Comparison of ENCODE assay signal across 14 cellular contexts in genomic region chr13:52399708-52400107, GRCh38. TPM values are rescaled to one million over a fixed set of nuclear protein-coding genes. Genes with fewer than 3 reads are reported as not detected.
A peak's percentile ranks its signal among the peaks of the same experiment; 100 is the strongest.
DNase-seq lines count a peak whose midpoint lies in the region; ATAC-seq, FAIRE-seq and TF ChIP-seq lines count a peak whose summit lies in the region.
"Had no signal": no experiment of that assay in that cellular context is flagged by ENCODE, and none has a peak within 500 bp of the region (broad histone marks: within the 10 kb centered on the region; RNA-seq: fewer than 3 reads in every experiment).

No MANE protein-coding gene starts in this region.

- H3K4me2 ChIP-seq in OCI-LY7 (ENCODE audit: low read length) (no peak overlapping the region), endothelial cell of umbilical vein (ENCODE audit: insufficient read depth, low read length) (no peak overlapping the region), mesendoderm (ENCODE audit: low read length) (no peak overlapping the region)

- no peaks in the 10 kb centered on the region for H3K79me1 ChIP-seq in mesendoderm (ENCODE audit: low read length)

- CTCF ChIA-PET in OCI-LY7 (lab: Charles Lee; ENCODE audit: unreplicated experiment), result no interaction called here
- CTCF ChIA-PET in endothelial cell of umbilical vein (lab: Charles Lee), result interaction anchor here (1.0 to 4.8 kb wide), 3 partner anchors 17 to 49 kb away, joined by 3 to 50 read pairs (median 5); partner anchors contain the start of gene VPS36

- no peak overlapping the region for H2BK120ac ChIP-seq in mesendoderm (ENCODE audit: low read depth, low read length)

- H3K18ac ChIP-seq in mesendoderm (ENCODE audit: low read length), result no peak overlapping the region

- no peak for FAIRE-seq in endothelial cell of umbilical vein (lab: Jason Lieb, UNC)
- FAIRE-seq: small intestine had no signal

- no peak for TF ChIP-seq POLR2A in endothelial cell of umbilical vein (IDR thresholded peaks at IDR 0.05; ENCODE audit: low read depth, low read length)

- ATAC-seq in HG03378 (IDR thresholded peaks at IDR 0.05; ENCODE audit: unreplicated experiment) (no peak), HG02981 (IDR thresholded peaks at IDR 0.05; ENCODE audit: unreplicated experiment) (no peak)

- H4K20me1 ChIP-seq in OCI-LY7 (ENCODE audit: insufficient read depth, low read length) (no peaks in the 10 kb centered on the region), endothelial cell of umbilical vein (replicated peaks; ENCODE audit: control insufficient read depth, extremely low read depth, insufficient read depth, low read length) (no peaks in the 10 kb centered on the region)

- H3K4me3 ChIP-seq in OCI-LY7 (ENCODE audit: low read depth, low read length, poor library complexity, severe bottlenecking) (no peak overlapping the region), endothelial cell of umbilical vein (replicated peaks in 1 of 3; ENCODE audit: insufficient read depth in 1 of 3, low read depth in 1 of 3, low read length in 3 of 3) (no peak overlapping the region), mesendoderm (ENCODE audit: low read length) (no peak overlapping the region)
- H3K4me3 ChIP-seq: dorsolateral prefrontal cortex had no signal

- H3K36me3 ChIP-seq in OCI-LY7 (ENCODE audit: insufficient read depth, low read length) (no peaks in the 10 kb centered on the region), endothelial cell of umbilical vein (ENCODE audit: control insufficient read depth in 2 of 2, extremely low read depth in 1 of 2, insufficient read depth in 2 of 2, low read length in 2 of 2) (peaks cover 8 to 13% of the 10 kb centered on the region in 2 experiments), mesendoderm (ENCODE audit: control insufficient read depth, insufficient read depth, low read length) (no peaks in the 10 kb centered on the region)
- H3K36me3 ChIP-seq: neutrophil had no signal

- intact Hi-C loops in OCI-LY7 (cut with micrococcal nuclease; ENCODE audit: unreplicated experiment) (no loop called here), endothelial cell of umbilical vein (cut with micrococcal nuclease) (loop anchor here (1.0 kb wide), 1 partner anchor 51 kb away; the partner anchor contains the start of gene VPS36)

- H3K9me3 ChIP-seq in OCI-LY7 (ENCODE audit: low read length) (no peaks in the 10 kb centered on the region), endothelial cell of umbilical vein (replicated peaks; ENCODE audit: control insufficient read depth, insufficient read depth, low read length) (no peaks in the 10 kb centered on the region)
- H3K9me3 ChIP-seq: neutrophil had no signal

- no peak overlapping the region for H2AK5ac ChIP-seq in mesendoderm (ENCODE audit: low read length)

- WGBS in mesendoderm (ENCODE audit: extremely low coverage, insufficient coverage, low lambda C conversion rate), result no CpG with 5 or more reads among the region's 1 CpG

- DNase-seq in ELR (ENCODE audit: low read depth) (peak; percentile 30), OCI-LY7 (ENCODE audit: low spot score) (no peak), endothelial cell of umbilical vein (ENCODE audit: low read depth, low spot score) (peak; percentile 69), mesendoderm (peak; percentile 13)
- no peak for DNase-seq in stimulated activated CD4-positive, alpha-beta T cell treated with anti-CD3 and anti-CD28 coated beads, Interleukin-15, amount 100 ng/mL, for 24 hours
- DNase-seq: activated T-cell treated with anti-CD3 and anti-CD28 coated beads, Interleukin-2, amount 50 U/mL, for 1 hour; COR-L47; dorsolateral prefrontal cortex; glutamatergic neuron; NCI-H2081; small intestine had no signal

- no peaks in the 10 kb centered on the region for H3K9me2 ChIP-seq in OCI-LY7 (ENCODE audit: insufficient read depth, low read length)

- H3K27me3 ChIP-seq in endothelial cell of umbilical vein (ENCODE audit: control insufficient read depth in 2 of 2, insufficient read depth in 2 of 2, low read length in 2 of 2), result no peaks in the 10 kb centered on the region
- no peaks in the 10 kb centered on the region for H3K27me3 ChIP-seq in mesendoderm (ENCODE audit: insufficient read depth, low read length, poor library complexity)

- dilution Hi-C loops in endothelial cell of umbilical vein (cut with MboI; ENCODE audit: extremely low pct_ligation_motif_present, low sequenced_read_pairs), result no loop called here

- no peak overlapping the region for H3K9ac ChIP-seq in endothelial cell of umbilical vein (replicated peaks; ENCODE audit: extremely low read depth, insufficient read depth, low read length)
- no peak overlapping the region for H3K9ac ChIP-seq in mesendoderm (ENCODE audit: low read length)

- no peaks in the 10 kb centered on the region for H3K9me1 ChIP-seq in endothelial cell of umbilical vein (replicated peaks; ENCODE audit: control insufficient read depth, extremely low read depth, insufficient read depth, low read length)

- H2BK5ac ChIP-seq in mesendoderm (ENCODE audit: low read length), result no peak overlapping the region

- H3K79me2 ChIP-seq in OCI-LY7 (ENCODE audit: insufficient read depth, low read depth, low read length) (no peaks in the 10 kb centered on the region), endothelial cell of umbilical vein (ENCODE audit: control insufficient read depth, insufficient read depth, low read length) (peaks cover 16% of the 10 kb centered on the region), mesendoderm (ENCODE audit: control insufficient read depth, insufficient read depth, low read length) (no peaks in the 10 kb centered on the region)

- BruUV-seq in OCI-LY7 (replicated peaks; lab: Mats Ljungman, UMichigan) (no TSS peak), endothelial cell of umbilical vein (replicated peaks; lab: Mats Ljungman, UMichigan) (no TSS peak)

- no peak overlapping the region for H4K8ac ChIP-seq in mesendoderm (ENCODE audit: low read depth, low read length)

- TF ChIP-seq CTCF in OCI-LY7 (conservative IDR thresholded peaks at IDR 0.05; ENCODE audit: low read length) (0 out of 2 replicates have a peak, but pooled peaks have one; percentile 23), endothelial cell of umbilical vein (IDR thresholded peaks at IDR 0.05; ENCODE audit: extremely low read depth in 1 of 2, insufficient read depth in 1 of 2, low read depth in 1 of 2, low read length in 2 of 2) (peak in 1 of 2 donors; percentile 24)

- no peak overlapping the region for H3K27ac ChIP-seq in OCI-LY7 (ENCODE audit: low read depth, low read length, poor library complexity, severe bottlenecking)
- H3K27ac ChIP-seq in endothelial cell of umbilical vein (ENCODE audit: insufficient read depth, low read depth, low read length), result no peak overlapping the region
- H3K27ac ChIP-seq in mesendoderm (ENCODE audit: low read depth, low read length), result no peak overlapping the region
- H3K27ac ChIP-seq: neutrophil had no signal

- H2AFZ ChIP-seq in OCI-LY7 (ENCODE audit: low read length) (no peak overlapping the region), endothelial cell of umbilical vein (ENCODE audit: low read depth, low read length) (no peak overlapping the region)

- POLR2A ChIA-PET in OCI-LY7 (lab: Charles Lee), result no interaction called here
- POLR2A ChIA-PET in endothelial cell of umbilical vein (lab: Charles Lee), result no interaction called here

- no peak overlapping the region for H4K5ac ChIP-seq in mesendoderm (ENCODE audit: low read length)

- no peaks in the 10 kb centered on the region for H3K4me1 ChIP-seq in OCI-LY7 (ENCODE audit: insufficient read depth, low read length, poor library complexity, severe bottlenecking)
- H3K4me1 ChIP-seq in endothelial cell of umbilical vein (ENCODE audit: control insufficient read depth, extremely low read depth, insufficient read depth, low read length), result peaks cover 10% of the 10 kb centered on the region
- no peaks in the 10 kb centered on the region for H3K4me1 ChIP-seq in mesendoderm (ENCODE audit: control insufficient read depth, low read depth, low read length)

- H2BK15ac ChIP-seq in mesendoderm (replicated peaks; ENCODE audit: low read depth), result no peak overlapping the region

- no peak overlapping the region for H3K56ac ChIP-seq in mesendoderm (ENCODE audit: low read length)

- H3K23ac ChIP-seq in mesendoderm (ENCODE audit: low read length), result no peak overlapping the region

- no peak overlapping the region for H3K4ac ChIP-seq in mesendoderm (ENCODE audit: low read depth, low read length)

RNA-seq across cellular contexts. Expression of gene THSD1, which starts 6.3 kb away (rescaled TPM):
- 0.28 and 0.49 TPM in 2 replicates for total RNA-seq in OCI-LY7 (2014; rRNA removed; shearing (Covaris generic))
- total RNA-seq in OCI-LY7 (2022) (not detected in 2 replicates), endothelial cell of umbilical vein (25.2 and 25.4 TPM in 2 replicates)
- 23.9 and 27.6 TPM in 2 replicates for polyA plus RNA-seq in endothelial cell of umbilical vein
- polyA plus RNA-seq in endothelial cell of umbilical vein (2011; cell fraction: cytosol; rRNA removed), result 27.3 and 27.8 TPM in 2 replicates
- 34.2 and 36.1 TPM in 2 replicates for polyA plus RNA-seq in endothelial cell of umbilical vein (2011; cell fraction: nucleus; rRNA removed)
- 18.3 and 23.2 TPM in 2 replicates for polyA plus RNA-seq in endothelial cell of umbilical vein (2012)
- polyA minus RNA-seq in endothelial cell of umbilical vein, result 52.2 and 52.9 TPM in 2 replicates
- 1.4 TPM for polyA minus RNA-seq in endothelial cell of umbilical vein (2011; cell fraction: cytosol; rRNA and poly(A)+ RNA removed)
- polyA minus RNA-seq in endothelial cell of umbilical vein (2011; cell fraction: nucleus; rRNA and poly(A)+ RNA removed), result 26.7 and 27.0 TPM in 2 replicates
- 0.08 TPM for polyA plus RNA-seq in mesendoderm (2013, experiment 1 of 2)
- 0.10 TPM for polyA plus RNA-seq in mesendoderm (2013, experiment 2 of 2)

RNA-seq across cellular contexts. Expression of gene VPS36, which starts 50.7 kb away (rescaled TPM):
- total RNA-seq in OCI-LY7 (2014; rRNA removed; shearing (Covaris generic)), result 26.5 and 35.9 TPM in 2 replicates
- total RNA-seq in OCI-LY7 (2022) (30.6 and 34.5 TPM in 2 replicates), endothelial cell of umbilical vein (30.4 and 32.3 TPM in 2 replicates)
- 13.0 and 14.3 TPM in 2 replicates for polyA plus RNA-seq in endothelial cell of umbilical vein
- polyA plus RNA-seq in endothelial cell of umbilical vein (2011; cell fraction: cytosol; rRNA removed), result 8.3 and 8.5 TPM in 2 replicates
- polyA plus RNA-seq in endothelial cell of umbilical vein (2011; cell fraction: nucleus; rRNA removed), result 39.2 and 59.9 TPM in 2 replicates
- polyA plus RNA-seq in endothelial cell of umbilical vein (2012), result 20.9 and 22.8 TPM in 2 replicates
- 17.7 and 18.5 TPM in 2 replicates for polyA minus RNA-seq in endothelial cell of umbilical vein
- 8.0 TPM for polyA minus RNA-seq in endothelial cell of umbilical vein (2011; cell fraction: cytosol; rRNA and poly(A)+ RNA removed)
- polyA minus RNA-seq in endothelial cell of umbilical vein (2011; cell fraction: nucleus; rRNA and poly(A)+ RNA removed), result 31.7 and 37.1 TPM in 2 replicates
- polyA plus RNA-seq in mesendoderm (2013, experiment 1 of 2), result 18.0 TPM
- 19.2 TPM for polyA plus RNA-seq in mesendoderm (2013, experiment 2 of 2)

RNA-seq across cellular contexts. Expression of gene CKAP2, which starts 55.6 kb away (rescaled TPM):
- total RNA-seq in OCI-LY7 (2014; rRNA removed; shearing (Covaris generic)), result 66.5 and 70.8 TPM in 2 replicates
- total RNA-seq in OCI-LY7 (2022), result 94.9 and 123 TPM in 2 replicates
- total RNA-seq in endothelial cell of umbilical vein, result 62.3 and 72.1 TPM in 2 replicates
- 6.1 and 9.2 TPM in 2 replicates for polyA plus RNA-seq in endothelial cell of umbilical vein
- polyA plus RNA-seq in endothelial cell of umbilical vein (2011; cell fraction: cytosol; rRNA removed), result 17.0 and 18.0 TPM in 2 replicates
- 17.3 and 19.4 TPM in 2 replicates for polyA plus RNA-seq in endothelial cell of umbilical vein (2011; cell fraction: nucleus; rRNA removed)
- polyA plus RNA-seq in endothelial cell of umbilical vein (2012), result 32.8 and 60.0 TPM in 2 replicates
- 12.5 TPM in 2 replicates for polyA minus RNA-seq in endothelial cell of umbilical vein
- 24.0 TPM for polyA minus RNA-seq in endothelial cell of umbilical vein (2011; cell fraction: cytosol; rRNA and poly(A)+ RNA removed)
- 13.6 and 21.0 TPM in 2 replicates for polyA minus RNA-seq in endothelial cell of umbilical vein (2011; cell fraction: nucleus; rRNA and poly(A)+ RNA removed)
- 68.0 TPM for polyA plus RNA-seq in mesendoderm (2013, experiment 1 of 2)
- polyA plus RNA-seq in mesendoderm (2013, experiment 2 of 2), result 70.1 TPM

Comparison
In these comparisons a context has a peak if more than half of its experiments do, and no peak if none do; other contexts are left out.
1. DNase-seq: peak in ELR (single experiment), endothelial cell of umbilical vein (single experiment) and mesendoderm (single experiment); none in OCI-LY7 (single experiment) and stimulated activated CD4-positive, alpha-beta T cell treated with anti-CD3 and anti-CD28 coated beads, Interleukin-15, amount 100 ng/mL, for 24 hours (single experiment).
2. RNA of gene THSD1, which starts 6.3 kb away (total RNA-seq): 25.2 to 25.4 TPM in endothelial cell of umbilical vein; 0.28 to 0.49 TPM in OCI-LY7; every median in the first group is over 10 times any median in the second.